In the genomic region with DNA sequence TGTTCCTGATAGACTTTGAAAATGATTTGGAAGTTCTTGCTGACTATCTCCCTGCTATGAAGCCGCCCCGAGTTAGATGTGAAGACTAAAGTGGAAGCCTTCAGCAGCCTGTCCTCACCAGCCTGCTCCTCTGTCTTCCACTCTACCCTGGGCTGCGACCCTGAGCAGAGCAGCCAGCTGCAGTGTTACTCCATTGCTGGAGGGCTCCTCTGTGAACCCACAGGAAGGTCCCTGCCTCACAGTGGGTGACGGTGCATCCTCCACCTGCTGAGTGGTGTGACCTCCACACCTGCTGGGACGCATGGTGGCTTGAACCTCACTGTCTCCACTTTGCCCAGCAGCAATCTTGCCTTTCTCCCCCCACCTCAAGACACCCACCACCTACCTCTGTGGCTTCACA, we compare ENCODE assay signal across 1 cellular context.
TF ChIP-seq lines count a peak whose summit lies in the region.

No MANE protein-coding gene starts in this region.

TF ChIP-seq in H1, 55 proteins besides CTCF, POLR2A, EP300 and RAD21 (continued from another document):
- no peak for TF ChIP-seq CBX8 (IDR thresholded peaks at IDR 0.05; ENCODE audit: borderline replicate concordance, low read depth, low read length)
- no peak for TF ChIP-seq BRCA1 (IDR thresholded peaks at IDR 0.05; ENCODE audit: low read depth, low read length)
- no peak for TF ChIP-seq SP2 (IDR thresholded peaks at IDR 0.05; ENCODE audit: low read length)
- no peak for TF ChIP-seq POLR2AphosphoS5 (IDR thresholded peaks at IDR 0.05; ENCODE audit: low read depth, low read length)
- TF ChIP-seq SIX5 (IDR thresholded peaks at IDR 0.05; ENCODE audit: low read depth, low read length), result no peak
- no peak for TF ChIP-seq TEAD4 (IDR thresholded peaks at IDR 0.05; ENCODE audit: low read depth, low read length)
- no peak for TF ChIP-seq ATF3 (IDR thresholded peaks at IDR 0.05; ENCODE audit: insufficient read depth, low read depth, low read length)
